ENCODE assay signal across 1 cellular context in genomic region chr9:33225319-33226152, GRCh38.
TF ChIP-seq lines count a peak whose summit lies in the region.

No MANE protein-coding gene starts in this region.

TF ChIP-seq in GM12878, 131 proteins besides CTCF, POLR2A, EP300 and RAD21 (continued from another document):
- TF ChIP-seq, protein P1, sequence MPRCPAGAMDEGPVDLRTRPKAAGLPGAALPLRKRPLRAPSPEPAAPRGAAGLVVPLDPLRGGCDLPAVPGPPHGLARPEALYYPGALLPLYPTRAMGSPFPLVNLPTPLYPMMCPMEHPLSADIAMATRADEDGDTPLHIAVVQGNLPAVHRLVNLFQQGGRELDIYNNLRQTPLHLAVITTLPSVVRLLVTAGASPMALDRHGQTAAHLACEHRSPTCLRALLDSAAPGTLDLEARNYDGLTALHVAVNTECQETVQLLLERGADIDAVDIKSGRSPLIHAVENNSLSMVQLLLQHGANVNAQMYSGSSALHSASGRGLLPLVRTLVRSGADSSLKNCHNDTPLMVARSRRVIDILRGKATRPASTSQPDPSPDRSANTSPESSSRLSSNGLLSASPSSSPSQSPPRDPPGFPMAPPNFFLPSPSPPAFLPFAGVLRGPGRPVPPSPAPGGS (IDR thresholded peaks at IDR 0.05; ENCODE audit: borderline replicate concordance, insufficient read depth, low read depth, low read length, poor library complexity, severe bottlenecking) = no peak
- peak; percentile 97 for TF ChIP-seq SMC3 (IDR thresholded peaks at IDR 0.05; ENCODE audit: borderline replicate concordance, low read length)
- TF ChIP-seq, protein P2, sequence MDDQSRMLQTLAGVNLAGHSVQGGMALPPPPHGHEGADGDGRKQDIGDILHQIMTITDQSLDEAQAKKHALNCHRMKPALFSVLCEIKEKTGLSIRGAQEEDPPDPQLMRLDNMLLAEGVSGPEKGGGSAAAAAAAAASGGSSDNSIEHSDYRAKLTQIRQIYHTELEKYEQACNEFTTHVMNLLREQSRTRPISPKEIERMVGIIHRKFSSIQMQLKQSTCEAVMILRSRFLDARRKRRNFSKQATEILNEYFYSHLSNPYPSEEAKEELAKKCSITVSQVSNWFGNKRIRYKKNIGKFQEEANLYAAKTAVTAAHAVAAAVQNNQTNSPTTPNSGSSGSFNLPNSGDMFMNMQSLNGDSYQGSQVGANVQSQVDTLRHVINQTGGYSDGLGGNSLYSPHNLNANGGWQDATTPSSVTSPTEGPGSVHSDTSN (IDR thresholded peaks at IDR 0.05; ENCODE audit: insufficient replicate concordance, low read depth, low read length) = peak; percentile 58
- peak; percentile 62; the same call in 1 of the 2 replicates for TF ChIP-seq HDGF (IDR thresholded peaks at IDR 0.05)
- peak; percentile 38; the same call in 1 of the 2 replicates for TF ChIP-seq RUNX3 (IDR thresholded peaks at IDR 0.05; ENCODE audit: low read length)
- TF ChIP-seq PKNOX1 (IDR thresholded peaks at IDR 0.05) = peak; percentile 81
- no peak for TF ChIP-seq NR2C2 (IDR thresholded peaks at IDR 0.05; ENCODE audit: borderline replicate concordance, control insufficient read depth, insufficient read length, low read depth)
- TF ChIP-seq BRCA1 (IDR thresholded peaks at IDR 0.05; ENCODE audit: low read depth, low read length) = no peak
- TF ChIP-seq STAT1 (conservative IDR thresholded peaks at IDR 0.05) = no peak
- peak; percentile 56; the same call in 1 of the 3 replicates for TF ChIP-seq POU2F2 (IDR thresholded peaks at IDR 0.05; ENCODE audit: borderline replicate concordance, low read depth, low read length)
- 0 out of 2 replicates have a peak, but pooled peaks have one; percentile 34 for TF ChIP-seq NBN (IDR thresholded peaks at IDR 0.05)
- TF ChIP-seq ATF7 (IDR thresholded peaks at IDR 0.05; ENCODE audit: low read depth) = 0 out of 2 replicates have a peak, but pooled peaks have one; percentile 39
